In the genomic region with DNA sequence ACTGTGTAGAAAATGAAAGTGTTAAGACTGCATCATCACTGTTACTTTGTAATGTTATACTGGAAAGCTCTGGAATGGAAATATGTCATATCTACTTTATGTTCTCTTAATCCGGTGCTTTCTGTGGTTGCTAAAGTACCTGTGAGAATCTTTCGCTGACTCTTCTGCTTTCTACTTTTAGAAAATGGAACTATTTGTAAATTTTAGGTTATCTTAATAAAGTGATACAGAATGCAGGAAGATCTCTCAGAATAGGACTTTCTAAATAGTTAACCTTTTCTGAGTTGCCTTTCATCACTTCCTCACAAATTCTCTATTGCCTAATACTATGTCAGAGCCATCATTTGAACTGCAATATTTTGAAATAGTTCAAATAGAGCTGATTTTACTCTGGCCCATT, we compare ENCODE assay signal across 2 cellular contexts.
TF ChIP-seq lines count a peak whose summit lies in the region.

No MANE protein-coding gene starts in this region.

TF ChIP-seq in GM12878, 131 proteins besides CTCF, POLR2A, EP300 and RAD21:
- TF ChIP-seq, protein P1, sequence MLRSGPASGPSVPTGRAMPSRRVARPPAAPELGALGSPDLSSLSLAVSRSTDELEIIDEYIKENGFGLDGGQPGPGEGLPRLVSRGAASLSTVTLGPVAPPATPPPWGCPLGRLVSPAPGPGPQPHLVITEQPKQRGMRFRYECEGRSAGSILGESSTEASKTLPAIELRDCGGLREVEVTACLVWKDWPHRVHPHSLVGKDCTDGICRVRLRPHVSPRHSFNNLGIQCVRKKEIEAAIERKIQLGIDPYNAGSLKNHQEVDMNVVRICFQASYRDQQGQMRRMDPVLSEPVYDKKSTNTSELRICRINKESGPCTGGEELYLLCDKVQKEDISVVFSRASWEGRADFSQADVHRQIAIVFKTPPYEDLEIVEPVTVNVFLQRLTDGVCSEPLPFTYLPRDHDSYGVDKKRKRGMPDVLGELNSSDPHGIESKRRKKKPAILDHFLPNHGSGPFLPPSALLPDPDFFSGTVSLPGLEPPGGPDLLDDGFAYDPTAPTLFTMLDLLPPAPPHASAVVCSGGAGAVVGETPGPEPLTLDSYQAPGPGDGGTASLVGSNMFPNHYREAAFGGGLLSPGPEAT (IDR thresholded peaks at IDR 0.05; ENCODE audit: low read depth): 0 out of 2 replicates have a peak, but pooled peaks have one; percentile 45
- TF ChIP-seq RAD51 (IDR thresholded peaks at IDR 0.05): 0 out of 2 replicates have a peak, but pooled peaks have one; percentile 22
- TF ChIP-seq IKZF2 (IDR thresholded peaks at IDR 0.05): peak in 1 of 2 experiments; percentile 33; a peak in 2 of 4 replicates
- 0 out of 2 replicates have a peak, but pooled peaks have one; percentile 39 for TF ChIP-seq ATF7 (IDR thresholded peaks at IDR 0.05; ENCODE audit: low read depth)
- no peak for TF ChIP-seq NBN (IDR thresholded peaks at IDR 0.05)
- no peak for TF ChIP-seq SMAD1 (IDR thresholded peaks at IDR 0.05; ENCODE audit: low read depth, partially characterized antibody)
- TF ChIP-seq ZNF24 (IDR thresholded peaks at IDR 0.05): 0 out of 2 replicates have a peak, but pooled peaks have one; percentile 5
- TF ChIP-seq MEF2B (IDR thresholded peaks at IDR 0.05; ENCODE audit: partially characterized antibody, poor library complexity, severe bottlenecking): no peak
- peak; percentile 60 for TF ChIP-seq RUNX3 (IDR thresholded peaks at IDR 0.05; ENCODE audit: low read length)
- peak; percentile 51 for TF ChIP-seq CREB1 (IDR thresholded peaks at IDR 0.05; ENCODE audit: low read depth)
- peak; percentile 28; the same call in 1 of the 2 replicates for TF ChIP-seq NFIC (IDR thresholded peaks at IDR 0.05; ENCODE audit: low read depth, low read length)

TF ChIP-seq in GM23338, 12 proteins besides CTCF, POLR2A, EP300 and RAD21 (continued from another document):
- TF ChIP-seq, protein P2, sequence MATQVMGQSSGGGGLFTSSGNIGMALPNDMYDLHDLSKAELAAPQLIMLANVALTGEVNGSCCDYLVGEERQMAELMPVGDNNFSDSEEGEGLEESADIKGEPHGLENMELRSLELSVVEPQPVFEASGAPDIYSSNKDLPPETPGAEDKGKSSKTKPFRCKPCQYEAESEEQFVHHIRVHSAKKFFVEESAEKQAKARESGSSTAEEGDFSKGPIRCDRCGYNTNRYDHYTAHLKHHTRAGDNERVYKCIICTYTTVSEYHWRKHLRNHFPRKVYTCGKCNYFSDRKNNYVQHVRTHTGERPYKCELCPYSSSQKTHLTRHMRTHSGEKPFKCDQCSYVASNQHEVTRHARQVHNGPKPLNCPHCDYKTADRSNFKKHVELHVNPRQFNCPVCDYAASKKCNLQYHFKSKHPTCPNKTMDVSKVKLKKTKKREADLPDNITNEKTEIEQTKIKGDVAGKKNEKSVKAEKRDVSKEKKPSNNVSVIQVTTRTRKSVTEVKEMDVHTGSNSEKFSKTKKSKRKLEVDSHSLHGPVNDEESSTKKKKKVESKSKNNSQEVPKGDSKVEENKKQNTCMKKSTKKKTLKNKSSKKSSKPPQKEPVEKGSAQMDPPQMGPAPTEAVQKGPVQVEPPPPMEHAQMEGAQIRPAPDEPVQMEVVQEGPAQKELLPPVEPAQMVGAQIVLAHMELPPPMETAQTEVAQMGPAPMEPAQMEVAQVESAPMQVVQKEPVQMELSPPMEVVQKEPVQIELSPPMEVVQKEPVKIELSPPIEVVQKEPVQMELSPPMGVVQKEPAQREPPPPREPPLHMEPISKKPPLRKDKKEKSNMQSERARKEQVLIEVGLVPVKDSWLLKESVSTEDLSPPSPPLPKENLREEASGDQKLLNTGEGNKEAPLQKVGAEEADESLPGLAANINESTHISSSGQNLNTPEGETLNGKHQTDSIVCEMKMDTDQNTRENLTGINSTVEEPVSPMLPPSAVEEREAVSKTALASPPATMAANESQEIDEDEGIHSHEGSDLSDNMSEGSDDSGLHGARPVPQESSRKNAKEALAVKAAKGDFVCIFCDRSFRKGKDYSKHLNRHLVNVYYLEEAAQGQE (IDR thresholded peaks at IDR 0.05; ENCODE audit: unreplicated experiment): no peak
- no peak for TF ChIP-seq EZH2 (IDR thresholded peaks at IDR 0.05; ENCODE audit: low read depth, unreplicated experiment)
- TF ChIP-seq ZNF331 (CRISPR knock-in tag; IDR thresholded peaks at IDR 0.05; ENCODE audit: low read depth): no peak
- TF ChIP-seq, protein P3, sequence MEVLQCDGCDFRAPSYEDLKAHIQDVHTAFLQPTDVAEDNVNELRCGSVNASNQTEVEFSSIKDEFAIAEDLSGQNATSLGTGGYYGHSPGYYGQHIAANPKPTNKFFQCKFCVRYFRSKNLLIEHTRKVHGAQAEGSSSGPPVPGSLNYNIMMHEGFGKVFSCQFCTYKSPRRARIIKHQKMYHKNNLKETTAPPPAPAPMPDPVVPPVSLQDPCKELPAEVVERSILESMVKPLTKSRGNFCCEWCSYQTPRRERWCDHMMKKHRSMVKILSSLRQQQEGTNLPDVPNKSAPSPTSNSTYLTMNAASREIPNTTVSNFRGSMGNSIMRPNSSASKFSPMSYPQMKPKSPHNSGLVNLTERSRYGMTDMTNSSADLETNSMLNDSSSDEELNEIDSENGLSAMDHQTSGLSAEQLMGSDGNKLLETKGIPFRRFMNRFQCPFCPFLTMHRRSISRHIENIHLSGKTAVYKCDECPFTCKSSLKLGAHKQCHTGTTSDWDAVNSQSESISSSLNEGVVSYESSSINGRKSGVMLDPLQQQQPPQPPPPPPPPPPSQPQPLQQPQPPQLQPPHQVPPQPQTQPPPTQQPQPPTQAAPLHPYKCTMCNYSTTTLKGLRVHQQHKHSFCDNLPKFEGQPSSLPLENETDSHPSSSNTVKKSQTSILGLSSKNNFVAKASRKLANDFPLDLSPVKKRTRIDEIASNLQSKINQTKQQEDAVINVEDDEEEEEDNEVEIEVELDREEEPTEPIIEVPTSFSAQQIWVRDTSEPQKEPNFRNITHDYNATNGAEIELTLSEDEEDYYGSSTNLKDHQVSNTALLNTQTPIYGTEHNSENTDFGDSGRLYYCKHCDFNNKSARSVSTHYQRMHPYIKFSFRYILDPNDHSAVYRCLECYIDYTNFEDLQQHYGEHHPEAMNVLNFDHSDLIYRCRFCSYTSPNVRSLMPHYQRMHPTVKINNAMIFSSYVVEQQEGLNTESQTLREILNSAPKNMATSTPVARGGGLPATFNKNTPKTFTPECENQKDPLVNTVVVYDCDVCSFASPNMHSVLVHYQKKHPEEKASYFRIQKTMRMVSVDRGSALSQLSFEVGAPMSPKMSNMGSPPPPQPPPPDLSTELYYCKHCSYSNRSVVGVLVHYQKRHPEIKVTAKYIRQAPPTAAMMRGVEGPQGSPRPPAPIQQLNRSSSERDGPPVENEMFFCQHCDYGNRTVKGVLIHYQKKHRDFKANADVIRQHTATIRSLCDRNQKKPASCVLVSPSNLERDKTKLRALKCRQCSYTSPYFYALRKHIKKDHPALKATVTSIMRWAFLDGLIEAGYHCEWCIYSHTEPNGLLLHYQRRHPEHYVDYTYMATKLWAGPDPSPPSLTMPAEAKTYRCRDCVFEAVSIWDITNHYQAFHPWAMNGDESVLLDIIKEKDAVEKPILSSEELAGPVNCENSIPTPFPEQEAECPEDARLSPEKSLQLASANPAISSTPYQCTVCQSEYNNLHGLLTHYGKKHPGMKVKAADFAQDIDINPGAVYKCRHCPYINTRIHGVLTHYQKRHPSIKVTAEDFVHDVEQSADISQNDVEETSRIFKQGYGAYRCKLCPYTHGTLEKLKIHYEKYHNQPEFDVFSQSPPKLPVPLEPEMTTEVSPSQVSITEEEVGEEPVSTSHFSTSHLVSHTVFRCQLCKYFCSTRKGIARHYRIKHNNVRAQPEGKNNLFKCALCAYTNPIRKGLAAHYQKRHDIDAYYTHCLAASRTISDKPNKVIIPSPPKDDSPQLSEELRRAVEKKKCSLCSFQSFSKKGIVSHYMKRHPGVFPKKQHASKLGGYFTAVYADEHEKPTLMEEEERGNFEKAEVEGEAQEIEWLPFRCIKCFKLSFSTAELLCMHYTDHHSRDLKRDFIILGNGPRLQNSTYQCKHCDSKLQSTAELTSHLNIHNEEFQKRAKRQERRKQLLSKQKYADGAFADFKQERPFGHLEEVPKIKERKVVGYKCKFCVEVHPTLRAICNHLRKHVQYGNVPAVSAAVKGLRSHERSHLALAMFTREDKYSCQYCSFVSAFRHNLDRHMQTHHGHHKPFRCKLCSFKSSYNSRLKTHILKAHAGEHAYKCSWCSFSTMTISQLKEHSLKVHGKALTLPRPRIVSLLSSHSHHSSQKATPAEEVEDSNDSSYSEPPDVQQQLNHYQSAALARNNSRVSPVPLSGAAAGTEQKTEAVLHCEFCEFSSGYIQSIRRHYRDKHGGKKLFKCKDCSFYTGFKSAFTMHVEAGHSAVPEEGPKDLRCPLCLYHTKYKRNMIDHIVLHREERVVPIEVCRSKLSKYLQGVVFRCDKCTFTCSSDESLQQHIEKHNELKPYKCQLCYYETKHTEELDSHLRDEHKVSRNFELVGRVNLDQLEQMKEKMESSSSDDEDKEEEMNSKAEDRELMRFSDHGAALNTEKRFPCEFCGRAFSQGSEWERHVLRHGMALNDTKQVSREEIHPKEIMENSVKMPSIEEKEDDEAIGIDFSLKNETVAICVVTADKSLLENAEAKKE (CRISPR knock-in tag; IDR thresholded peaks at IDR 0.05): no peak
